ENCODE assay signal across 22 cellular contexts in the genomic region with DNA sequence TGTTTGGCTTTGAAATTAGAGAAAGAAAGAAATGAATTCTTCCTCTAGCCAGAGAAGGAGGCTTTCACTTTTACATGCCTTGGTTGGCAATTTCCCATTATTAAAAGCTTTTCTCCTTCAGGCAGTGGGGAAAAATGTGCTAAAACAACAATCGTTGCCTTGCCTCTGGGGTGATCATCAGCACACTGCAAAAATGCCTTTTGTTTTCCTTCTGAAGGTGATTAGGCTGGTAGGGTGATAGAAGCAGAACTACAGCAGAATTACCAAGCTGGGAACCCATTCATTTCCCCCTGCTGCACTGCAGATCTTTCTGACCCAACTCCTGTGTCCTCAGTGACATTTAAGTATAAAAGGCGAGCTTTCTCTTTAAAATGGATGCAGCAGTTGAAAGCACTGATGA. TPM values are rescaled to one million over a fixed set of nuclear protein-coding genes. Genes with fewer than 3 reads are reported as not detected.
DNase-seq lines count a peak whose midpoint lies in the region; ATAC-seq and TF ChIP-seq lines count a peak whose summit lies in the region.
"Had no signal": no experiment of that assay in that cellular context is flagged by ENCODE, and none has a peak within 500 bp of the region (broad histone marks: within the 10 kb centered on the region; RNA-seq: fewer than 3 reads in every experiment).

No MANE protein-coding gene starts in this region.

- TF ChIP-seq POLR2A in lower leg skin (IDR thresholded peaks at IDR 0.05): no peak

- H3K36me3 ChIP-seq in SK-N-SH (replicated peaks in 1 of 2; ENCODE audit: control insufficient read depth in 1 of 2, insufficient read depth in 2 of 2, low read length in 1 of 2) (no peaks in the 10 kb centered on the region), endocrine pancreas (ENCODE audit: control insufficient read depth, insufficient read depth, low read length) (no peaks in the 10 kb centered on the region), SJCRH30 (no peaks in the 10 kb centered on the region)

- peaks cover 42% of the 10 kb centered on the region for H3K4me1 Mint-ChIP-seq in osteocyte (ENCODE audit: unreplicated experiment)
- H3K4me1 Mint-ChIP-seq: activated naive CD8-positive, alpha-beta T cell treated with anti-CD3 and anti-CD28 coated beads, Interleukin-2, amount 50 U/mL, for 24 hours; stimulated activated memory B cell treated with anti-CD40 and anti-IgM and Interleukin-4, amounts not matched to agents 10 μg/mL and 1 μg/mL and 100 μg/mL, for 72 hours had no signal

- POLR2A ChIA-PET in SK-N-SH (lab: Yijun Ruan, JAX): no interaction called here

- no peaks in the 10 kb centered on the region for H3K36me3 Mint-ChIP-seq in osteocyte (ENCODE audit: unreplicated experiment)
- H3K36me3 Mint-ChIP-seq: natural killer cell treated with Interleukin-12 subunit alpha and Interleukin-12 subunit beta and Interleukin-15 and Interleukin-18, amount 100 ng/mL, for 72 hours; stimulated activated memory B cell treated with anti-CD40 and anti-IgM and Interleukin-4, amounts not matched to agents 10 μg/mL and 1 μg/mL and 100 μg/mL, for 72 hours had no signal

- H3K9ac ChIP-seq in SK-N-SH: no peak overlapping the region
- H3K9ac ChIP-seq in endocrine pancreas (ENCODE audit: control insufficient read depth, insufficient read depth, low read length): no peak overlapping the region

- no peak for TF ChIP-seq RAD21 in SK-N-SH (IDR thresholded peaks at IDR 0.05; ENCODE audit: low read length)

- H3K27ac ChIP-seq in SK-N-SH (ENCODE audit: low read depth in 2 of 2, low read length in 1 of 2) (no peak overlapping the region; a peak in 1 of 4 replicates), SJCRH30 (no peak overlapping the region)

- no peaks in the 10 kb centered on the region for H3F3A ChIP-seq in SK-N-SH (replicated peaks; ENCODE audit: insufficient read depth)

- H3K4me1 ChIP-seq in SK-N-SH (ENCODE audit: control insufficient read depth in 1 of 2, insufficient read depth in 2 of 2, low read depth in 1 of 2, low read length in 1 of 2): peaks cover 5 to 13% of the 10 kb centered on the region in 2 experiments; a peak in 3 of 4 replicates
- no peaks in the 10 kb centered on the region for H3K4me1 ChIP-seq in endocrine pancreas (ENCODE audit: control insufficient read depth, insufficient read depth, low read length)
- no peaks in the 10 kb centered on the region for H3K4me1 ChIP-seq in SJCRH30

- H4K20me1 ChIP-seq in SK-N-SH (ENCODE audit: insufficient read depth): no peaks in the 10 kb centered on the region

- intact Hi-C loops in lower leg skin (cut with DNase I; ENCODE audit: low total_unique reads): loop anchor here (2.0 kb wide), 1 partner anchor 99 kb away; no protein-coding TSS in a partner anchor

- H3K27ac Mint-ChIP-seq in osteocyte (ENCODE audit: unreplicated experiment): peak overlapping the region; percentile 19
- H3K27ac Mint-ChIP-seq: activated B cell treated with CpG ODN at 0.5 μM for 24 hours; activated naive CD8-positive, alpha-beta T cell treated with anti-CD3 and anti-CD28 coated beads, Interleukin-2, amount 50 U/mL, for 24 hours; activated T-helper 2 cell treated with anti-CD3 and anti-CD28 coated beads, Interferon-gamma antibody, Interleukin-2, Interleukin-4, amounts not matched to agents 10 μg/mL and 5 μg/mL and 100 μg/mL, durations not matched to agents 14 hours and 24 hours and 36 hours; natural killer cell treated with Interleukin-12 subunit alpha and Interleukin-12 subunit beta and Interleukin-15 and Interleukin-18, amount 100 ng/mL, for 72 hours; stimulated activated memory B cell treated with anti-CD40 and anti-IgM and Interleukin-4, amounts not matched to agents 10 μg/mL and 1 μg/mL and 100 μg/mL, for 72 hours had no signal

- H3K27me3 Mint-ChIP-seq in osteocyte (ENCODE audit: unreplicated experiment): no peaks in the 10 kb centered on the region
- H3K27me3 Mint-ChIP-seq: activated B cell treated with CpG ODN at 0.5 μM for 24 hours; central memory CD8-positive, alpha-beta T cell; natural killer cell treated with Interleukin-12 subunit alpha and Interleukin-12 subunit beta and Interleukin-15 and Interleukin-18, amount 100 ng/mL, for 72 hours; stimulated activated memory B cell treated with anti-CD40 and anti-IgM and Interleukin-4, amounts not matched to agents 10 μg/mL and 1 μg/mL and 100 μg/mL, for 72 hours had no signal

- no peak for ATAC-seq in HG02678 (IDR thresholded peaks at IDR 0.05; ENCODE audit: unreplicated experiment)
- ATAC-seq in HG03025 (IDR thresholded peaks at IDR 0.05; ENCODE audit: low FRiP score, unreplicated experiment): no peak
- ATAC-seq: activated naive CD8-positive, alpha-beta T cell treated with anti-CD3 and anti-CD28 coated beads, Interleukin-2, amount 50 U/mL, for 24 hours; natural killer cell treated with Interleukin-12 subunit alpha and Interleukin-12 subunit beta and Interleukin-15 and Interleukin-18, amount 100 ng/mL, for 72 hours; stimulated activated memory B cell treated with anti-CD40 and anti-IgM and Interleukin-4, amounts not matched to agents 10 μg/mL and 1 μg/mL and 100 μg/mL, for 72 hours had no signal

- H3K9me3 ChIP-seq in SK-N-SH: no peaks in the 10 kb centered on the region
- no peaks in the 10 kb centered on the region for H3K9me3 ChIP-seq in endocrine pancreas (ENCODE audit: control insufficient read depth, low read length)
- H3K9me3 ChIP-seq in SJCRH30 (replicated peaks): no peaks in the 10 kb centered on the region

- no peaks in the 10 kb centered on the region for H3K9me2 ChIP-seq in SK-N-SH

- H3K4me3 Mint-ChIP-seq in osteocyte (ENCODE audit: unreplicated experiment): peak overlapping the region; percentile 11
- H3K4me3 Mint-ChIP-seq: activated B cell treated with CpG ODN at 0.5 μM for 24 hours; activated naive CD8-positive, alpha-beta T cell treated with anti-CD3 and anti-CD28 coated beads, Interleukin-2, amount 50 U/mL, for 24 hours; central memory CD8-positive, alpha-beta T cell; natural killer cell treated with Interleukin-12 subunit alpha and Interleukin-12 subunit beta and Interleukin-15 and Interleukin-18, amount 100 ng/mL, for 72 hours; stimulated activated memory B cell treated with anti-CD40 and anti-IgM and Interleukin-4, amounts not matched to agents 10 μg/mL and 1 μg/mL and 100 μg/mL, for 72 hours had no signal

- H3K79me2 ChIP-seq in SK-N-SH (ENCODE audit: insufficient read depth): no peaks in the 10 kb centered on the region

- H3K27me3 ChIP-seq in SK-N-SH (ENCODE audit: insufficient read depth): no peaks in the 10 kb centered on the region
- no peaks in the 10 kb centered on the region for H3K27me3 ChIP-seq in endocrine pancreas (ENCODE audit: control insufficient read depth, insufficient read depth, low read length)
- H3K27me3 ChIP-seq in SJCRH30: no peaks in the 10 kb centered on the region

- TF ChIP-seq CTCF in SK-N-SH (IDR thresholded peaks at IDR 0.05) (no peak), osteocyte (IDR thresholded peaks at IDR 0.05) (no peak), lower leg skin (IDR thresholded peaks at IDR 0.05) (no peak)

- no peak overlapping the region; a peak in 1 of 4 replicates for H3K4me3 ChIP-seq in SK-N-SH (ENCODE audit: low read depth in 2 of 2, low read length in 1 of 2)
- peak overlapping the region; percentile 34 for H3K4me3 ChIP-seq in endocrine pancreas (ENCODE audit: control insufficient read depth, insufficient read depth, low read length)
- H3K4me3 ChIP-seq in lower leg skin (ENCODE audit: low read depth, poor library complexity, severe bottlenecking): no peak overlapping the region
- no peak overlapping the region for H3K4me3 ChIP-seq in SJCRH30

- DNase-seq in AG20443 (ENCODE audit: low spot score) (peak; percentile 19), SK-N-SH (no peak), osteocyte (ENCODE audit: extremely low spot score, unreplicated experiment) (no peak), lower leg skin (ENCODE audit: low spot score in 2 of 2) (no peak), SJCRH30 (no peak)
- DNase-seq: activated B cell treated with CpG ODN at 0.5 μM for 24 hours; activated naive CD8-positive, alpha-beta T cell treated with anti-CD3 and anti-CD28 coated beads, Interleukin-2, amount 50 U/mL, for 24 hours; DND-41; GOT3; KG1; mesenchymal stem cell; NCI-H510A treated with DMSO at 0.1 percent for 48 hours; SHP77 treated with DMSO at 0.1 percent for 48 hours; stimulated activated CD4-positive, alpha-beta T cell treated with anti-CD3 and anti-CD28 coated beads, Interleukin-15, amount 100 ng/mL, for 24 hours; trophoblast cell had no signal

- peak overlapping the region; percentile 5; the same call in 1 of the 2 replicates for H3K4me2 ChIP-seq in SK-N-SH

- H2AFZ ChIP-seq in SK-N-SH (ENCODE audit: low read depth): peak overlapping the region; percentile 49

- no peaks in the 10 kb centered on the region for H3K9me3 Mint-ChIP-seq in osteocyte (ENCODE audit: unreplicated experiment)
- H3K9me3 Mint-ChIP-seq: activated B cell treated with CpG ODN at 0.5 μM for 24 hours; activated naive CD8-positive, alpha-beta T cell treated with anti-CD3 and anti-CD28 coated beads, Interleukin-2, amount 50 U/mL, for 24 hours; activated T-helper 2 cell treated with anti-CD3 and anti-CD28 coated beads, Interferon-gamma antibody, Interleukin-2, Interleukin-4, amounts not matched to agents 10 μg/mL and 5 μg/mL and 100 μg/mL, durations not matched to agents 14 hours and 24 hours and 36 hours; central memory CD8-positive, alpha-beta T cell; stimulated activated memory B cell treated with anti-CD40 and anti-IgM and Interleukin-4, amounts not matched to agents 10 μg/mL and 1 μg/mL and 100 μg/mL, for 72 hours had no signal

- TF ChIP-seq EP300 in SK-N-SH (IDR thresholded peaks at IDR 0.05; ENCODE audit: borderline replicate concordance in 1 of 2, low read depth in 1 of 2, low read length in 1 of 2): no peak

- WGBS in SK-N-SH (ENCODE audit: low lambda C conversion rate): 66% methylated on average over 2 of the region's 2 CpGs
- 41 to 42% methylated on average over 2 of the region's 2 CpGs for WGBS in lower leg skin, 2 donors

- CTCF ChIA-PET in SK-N-SH (lab: Yijun Ruan, JAX): interaction anchor here (0.8 kb wide), 2 partner anchors 15 to 46 kb away, joined by 3 read pairs; no protein-coding TSS in a partner anchor

TF ChIP-seq in SK-N-SH, 30 proteins besides CTCF, POLR2A, EP300 and RAD21 (continues in another document):
- TF ChIP-seq FOXM1 (IDR thresholded peaks at IDR 0.05; ENCODE audit: low read depth) (no peak), PBX3 (IDR thresholded peaks at IDR 0.05) (no peak)

RNA-seq across cellular contexts. Expression of gene ANK3, which starts 22.2 kb away (rescaled TPM):
- polyA plus RNA-seq in SK-N-SH (2012; rRNA removed): 10.0 and 13.9 TPM in 2 replicates
- polyA plus RNA-seq in SK-N-SH (2012; cell fraction: cytosol; rRNA removed): 11.8 and 14.5 TPM in 2 replicates
- polyA plus RNA-seq in SK-N-SH (2012; cell fraction: nucleus; rRNA removed): 8.9 and 16.1 TPM in 2 replicates
- total RNA-seq in osteocyte: 21.2 and 22.0 TPM in 2 replicates
- total RNA-seq in lower leg skin: 100 to 1,000 TPM in 2 of 4 donors, 10 to 100 TPM in 2; 76.2 to 107 (median 91.5) TPM
- total RNA-seq in SJCRH30 (2014; rRNA removed; shearing (Covaris generic)): 2.5 and 2.6 TPM in 2 replicates
